Comparison of ENCODE assay signal across 20 cellular contexts in genomic region chr1:172537366-172537765, GRCh38. TPM values are rescaled to one million over a fixed set of nuclear protein-coding genes. Genes with fewer than 3 reads are reported as not detected.
A peak's percentile ranks its signal among the peaks of the same experiment; 100 is the strongest.
DNase-seq lines count a peak whose midpoint lies in the region; ATAC-seq, FAIRE-seq and TF ChIP-seq lines count a peak whose summit lies in the region.
"Had no signal": no experiment of that assay in that cellular context is flagged by ENCODE, and none has a peak within 500 bp of the region (broad histone marks: within the 10 kb centered on the region; RNA-seq: fewer than 3 reads in every experiment).

No MANE protein-coding gene starts in this region.

- BruUV-seq in IMR-90 (replicated peaks; lab: Mats Ljungman, UMichigan) (no TSS peak), GM12878 (replicated peaks; lab: Mats Ljungman, UMichigan) (no TSS peak)

- no peak overlapping the region for H3K9ac ChIP-seq in IMR-90 (ENCODE audit: low read depth, low read length)
- no peak overlapping the region for H3K9ac ChIP-seq in GM12878 (ENCODE audit: control insufficient read depth, insufficient read depth, low read length)

- H3K9me2 ChIP-seq in hepatocyte (replicated peaks; ENCODE audit: insufficient read depth), result no peaks in the 10 kb centered on the region

- H4K20me1 ChIP-seq in IMR-90 (ENCODE audit: insufficient read depth, low read length), result peaks cover 39% of the 10 kb centered on the region; the same call in 1 of the 2 replicates
- no peaks in the 10 kb centered on the region for H4K20me1 ChIP-seq in GM12878 (ENCODE audit: control insufficient read depth, insufficient read depth)
- peaks cover 81% of the 10 kb centered on the region for H4K20me1 ChIP-seq in hepatocyte (ENCODE audit: insufficient read depth, poor library complexity, severe bottlenecking)

- H3K4me2 ChIP-seq in IMR-90 (ENCODE audit: low read depth, low read length) (no peak overlapping the region), GM12878 (ENCODE audit: control insufficient read depth, insufficient read depth) (no peak overlapping the region; the same call in 1 of the 2 replicates), hepatocyte (peak overlapping the region; percentile 77)
- H3K4me2 ChIP-seq: A549 had no signal

- dilution Hi-C loops in IMR-90 (cut with HindIII; ENCODE audit: low sequenced_read_pairs, unreplicated experiment), result no loop called here

- no peak overlapping the region for H3K4ac ChIP-seq in IMR-90 (ENCODE audit: low read depth, low read length)

- H3K4me1 ChIP-seq in IMR-90 (ENCODE audit: control insufficient read depth, insufficient read depth, low read length), result peaks cover 2% of the 10 kb centered on the region; the same call in 1 of the 2 replicates
- no peaks in the 10 kb centered on the region for H3K4me1 ChIP-seq in GM12878 (ENCODE audit: control insufficient read depth, insufficient read depth, low read length)
- H3K4me1 ChIP-seq in hepatocyte (ENCODE audit: insufficient read depth), result peaks cover 10% of the 10 kb centered on the region

- H3K14ac ChIP-seq in IMR-90 (replicated peaks; ENCODE audit: low read depth, low read length), result no peak overlapping the region

- no peak overlapping the region for H4K5ac ChIP-seq in IMR-90 (ENCODE audit: low read depth, low read length)

- DNase-seq in D721Med (ENCODE audit: insufficient read length, low spot score), result no peak
- peak; percentile 29 for DNase-seq in IMR-90
- no peak for DNase-seq in GM12878 (ENCODE audit: low read depth, low spot score)
- no peak for DNase-seq in hepatocyte (ENCODE audit: low spot score)
- DNase-seq in GOT3 (lab: John Stamatoyannopoulos, UW), result no peak
- no peak for DNase-seq in HT-29 (ENCODE audit: low spot score)
- DNase-seq in pons (ENCODE audit: low spot score), result no peak
- no peak for DNase-seq in activated naive CD4-positive, alpha-beta T cell (lab: John Stamatoyannopoulos, UW)
- DNase-seq: activated CD4-positive, CD25-positive, alpha-beta regulatory T cell treated with anti-CD3 and anti-CD28 coated beads, Interleukin-2, amount 50 U/mL, for 72 hours; activated T-cell treated with anti-CD3 and anti-CD28 coated beads, Interleukin-2, amount 50 U/mL, for 72 hours; dermis blood vessel endothelial cell; left cardiac atrium; naive thymus-derived CD8-positive, alpha-beta T cell; NCI-H1694; NCI-H526 treated with DMSO at 0.1 percent for 48 hours; pancreas had no signal

- peaks cover 74% of the 10 kb centered on the region for H3K79me2 ChIP-seq in GM12878 (ENCODE audit: control insufficient read depth, insufficient read depth, low read length)
- peaks cover 89% of the 10 kb centered on the region for H3K79me2 ChIP-seq in hepatocyte

- RAD21 ChIA-PET in GM12878 (lab: Charles Lee; ENCODE audit: unreplicated experiment), result no interaction called here

- no peak overlapping the region for H2BK20ac ChIP-seq in IMR-90 (ENCODE audit: low read depth, low read length)

- TF ChIP-seq CTCF in D721Med (IDR thresholded peaks at IDR 0.05; ENCODE audit: insufficient read depth, missing control alignments) (no peak), IMR-90 (conservative IDR thresholded peaks at IDR 0.05; ENCODE audit: low read depth, low read length) (no peak), GM12878 (IDR thresholded peaks at IDR 0.05 in 2 of 3, conservative IDR thresholded peaks at IDR 0.05 in 1 of 3; ENCODE audit: control insufficient read depth in 2 of 3, extremely low read depth in 1 of 3, insufficient read depth in 1 of 3, low read depth in 3 of 3, low read length in 3 of 3) (no peak), hepatocyte (IDR thresholded peaks at IDR 0.05; ENCODE audit: poor library complexity) (no peak)

- H4K8ac ChIP-seq in IMR-90 (ENCODE audit: low read depth in 2 of 2, low read length in 2 of 2), result no peak overlapping the region

- peaks cover 7% of the 10 kb centered on the region; the same call in 1 of the 2 replicates for H3K9me1 ChIP-seq in IMR-90 (ENCODE audit: insufficient read depth, low read length)

- H2BK15ac ChIP-seq in IMR-90 (ENCODE audit: low read depth, low read length), result no peak overlapping the region

- FAIRE-seq in D721Med (lab: Jason Lieb, UNC) (peak; percentile 44), GM12878 (lab: Jason Lieb, UNC) (no peak)
- FAIRE-seq: A549, pancreas had no signal

- H2AFZ ChIP-seq in IMR-90 (replicated peaks; ENCODE audit: low read length, poor library complexity) (no peak overlapping the region), GM12878 (ENCODE audit: control insufficient read depth, low read depth, low read length) (no peak overlapping the region), hepatocyte (no peak overlapping the region)

- H3K9me3 ChIP-seq in IMR-90 (ENCODE audit: control insufficient read depth, insufficient read depth, low read length), result no peaks in the 10 kb centered on the region
- H3K9me3 ChIP-seq in GM12878 (replicated peaks; ENCODE audit: control insufficient read depth, insufficient read depth, low read length), result no peaks in the 10 kb centered on the region
- no peaks in the 10 kb centered on the region for H3K9me3 ChIP-seq in hepatocyte (ENCODE audit: low read depth)
- H3K9me3 ChIP-seq: A549, gastroesophageal sphincter, pancreas, suprapubic skin had no signal

- H3K79me1 ChIP-seq in IMR-90 (ENCODE audit: low read depth in 1 of 2, low read length in 2 of 2), result peaks cover 9 to 55% of the 10 kb centered on the region in 2 experiments; a peak in 3 of 4 replicates

- no peak overlapping the region for H3K23ac ChIP-seq in IMR-90 (ENCODE audit: low read depth, low read length)

- CTCF ChIA-PET in IMR-90 (lab: Yijun Ruan, JAX) (interaction anchor here (1.4 kb wide), 1 partner anchor 182 kb away, joined by 4 read pairs; no protein-coding TSS in a partner anchor), GM12878 (lab: Yijun Ruan, JAX) (interaction anchor here (0.6 to 1.3 kb wide), 5 partner anchors 9 to 182 kb away, joined by 3 to 5 read pairs (median 3); no protein-coding TSS in a partner anchor)

- H3K27ac ChIP-seq in IMR-90 (ENCODE audit: insufficient read depth, low read length), result no peak overlapping the region
- no peak overlapping the region for H3K27ac ChIP-seq in GM12878 (ENCODE audit: control insufficient read depth, insufficient read depth)
- H3K27ac ChIP-seq in hepatocyte, result no peak overlapping the region
- H3K27ac ChIP-seq: A549, gastroesophageal sphincter, suprapubic skin had no signal

- no peak overlapping the region for H3K18ac ChIP-seq in IMR-90 (ENCODE audit: low read depth, low read length)

- H3K27me3 ChIP-seq in IMR-90 (ENCODE audit: control insufficient read depth, insufficient read depth, low read length) (no peaks in the 10 kb centered on the region), GM12878 (replicated peaks in 1 of 2; ENCODE audit: control insufficient read depth in 2 of 2, insufficient read depth in 2 of 2, low read length in 1 of 2) (no peaks in the 10 kb centered on the region), hepatocyte (no peaks in the 10 kb centered on the region)
- H3K27me3 ChIP-seq: gastroesophageal sphincter, pancreas, suprapubic skin had no signal

- no peak overlapping the region for H3K56ac ChIP-seq in IMR-90 (ENCODE audit: extremely low read depth, insufficient read depth, low read length)

- H4K91ac ChIP-seq in IMR-90 (ENCODE audit: insufficient read depth, low read depth, low read length), result no peak overlapping the region

- TF ChIP-seq EP300 in GM12878 (IDR thresholded peaks at IDR 0.05; ENCODE audit: borderline replicate concordance in 1 of 2, control insufficient read depth in 1 of 2, low read depth in 2 of 2, low read length in 2 of 2), result no peak

- intact Hi-C loops in IMR-90 (cut with micrococcal nuclease) (no loop called here), GM12878 (cut with micrococcal nuclease; ENCODE audit: unreplicated experiment) (no loop called here)

- no peak overlapping the region for H2AK5ac ChIP-seq in IMR-90 (ENCODE audit: low read depth, low read length)

- TF ChIP-seq POLR2A in IMR-90 (IDR thresholded peaks at IDR 0.05; ENCODE audit: low read depth, low read length) (no peak), GM12878 (IDR thresholded peaks at IDR 0.05; ENCODE audit: low read depth, low read length) (no peak)

- H3K4me3 ChIP-seq in IMR-90 (ENCODE audit: insufficient read depth, low read depth, low read length) (no peak overlapping the region), GM12878 (0 out of 2 replicates have a peak overlapping the region, but pooled peaks have one; percentile 52), hepatocyte (no peak overlapping the region)
- H3K4me3 ChIP-seq: A549, gastroesophageal sphincter, suprapubic skin had no signal

- H3K36me3 ChIP-seq in IMR-90 (ENCODE audit: control insufficient read depth, insufficient read depth, low read length) (no peaks in the 10 kb centered on the region), GM12878 (ENCODE audit: control insufficient read depth in 2 of 2, insufficient read depth in 2 of 2, low read length in 1 of 2) (no peaks in the 10 kb centered on the region; a peak in 1 of 4 replicates), hepatocyte (replicated peaks; ENCODE audit: insufficient read depth, low read depth) (no peaks in the 10 kb centered on the region)
- H3K36me3 ChIP-seq: gastroesophageal sphincter, pancreas, suprapubic skin had no signal

- SMC1A ChIA-PET in GM12878 (lab: Charles Lee; ENCODE audit: uncharacterized antibody, unreplicated experiment), result interaction anchor here (0.6 to 3.9 kb wide), 4 partner anchors 12 to 192 kb away, joined by 3 to 11 read pairs (median 4); no protein-coding TSS in a partner anchor

- H2AK9ac ChIP-seq in IMR-90 (replicated peaks; ENCODE audit: low read depth, low read length, poor library complexity), result no peak overlapping the region

- TF ChIP-seq RAD21 in IMR-90 (IDR thresholded peaks at IDR 0.05; ENCODE audit: low read length) (no peak), GM12878 (IDR thresholded peaks at IDR 0.05; ENCODE audit: insufficient read depth, low read depth, low read length) (no peak)

- H2BK5ac ChIP-seq in IMR-90 (ENCODE audit: low read depth, low read length, poor library complexity, severe bottlenecking), result no peak overlapping the region

- no peak overlapping the region for H2BK120ac ChIP-seq in IMR-90 (ENCODE audit: low read depth, low read length)

- in situ Hi-C loops in IMR-90 (cut with MboI; ENCODE audit: low sequenced_read_pairs) (no loop called here), GM12878 (cut with MboI) (no loop called here)

- no CpG with 5 or more reads among the region's 2 CpGs for WGBS in IMR-90 (ENCODE audit: extremely low coverage in 2 of 2, insufficient read length in 1 of 2), 2 experiments
- WGBS in GM12878 (ENCODE audit: insufficient coverage, insufficient replicate concordance, low lambda C conversion rate, missing lambda C conversion rate), result 62% methylated on average over 2 of the region's 2 CpGs
- WGBS in hepatocyte (ENCODE audit: low lambda C conversion rate, missing lambda C conversion rate), result 79% methylated on average over 2 of the region's 2 CpGs

- ATAC-seq in IMR-90 (ENCODE audit: low read depth) (no peak), GM12878 (no peak)
- ATAC-seq: A549; activated T-cell treated with anti-CD3 and anti-CD28 coated beads, Interleukin-2, amount 50 U/mL, for 72 hours; gastroesophageal sphincter; left cardiac atrium; naive thymus-derived CD8-positive, alpha-beta T cell; pancreas; sciatic nerve had no signal

- POLR2A ChIA-PET in IMR-90 (lab: Charles Lee; ENCODE audit: unreplicated experiment) (no interaction called here), GM12878 (lab: Charles Lee) (no interaction called here)

RNA-seq across cellular contexts. Expression of gene SUCO, which starts 4.4 kb away (rescaled TPM):
- total RNA-seq in IMR-90 (2012; rRNA removed), result 21.5 and 31.7 TPM in 2 replicates
- polyA plus RNA-seq in IMR-90 (2012; rRNA removed), result 9.3 and 11.4 TPM in 2 replicates
- polyA plus RNA-seq in IMR-90 (2012; cell fraction: cytosol; rRNA removed), result 1.7 and 2.7 TPM in 2 replicates
- 1.7 and 14.9 TPM in 2 replicates for polyA plus RNA-seq in IMR-90 (2012; cell fraction: nucleus; rRNA removed; ENCODE audit: low replicate concordance)
- 95.0 and 95.3 TPM in 2 replicates for total RNA-seq in GM12878 (2013; cell fraction: nucleolus; rRNA removed)
- 7.6 and 10.7 TPM in 2 replicates for total RNA-seq in GM12878 (2014; rRNA removed)
- total RNA-seq in GM12878 (2014; rRNA removed; fragmentation: Illumina TruSeq; extraction: Trizol), result 13.5 TPM in 2 replicates
- 10.8 and 13.0 TPM in 2 replicates for total RNA-seq in GM12878 (2021)
- 5.3 TPM for polyA plus RNA-seq in GM12878 (2011; ENCODE audit: low read depth)
- polyA plus RNA-seq in GM12878 (2011; rRNA removed), result 15.3 and 28.1 TPM in 2 replicates
- 3.6 and 3.7 TPM in 2 replicates for polyA plus RNA-seq in GM12878 (2011; cell fraction: cytosol; rRNA removed)
- polyA plus RNA-seq in GM12878 (2011; cell fraction: nucleus; rRNA removed), result 21.5 and 24.0 TPM in 2 replicates
- 8.6 and 10.5 TPM in 2 replicates for polyA plus RNA-seq in GM12878 (2012)
- polyA plus RNA-seq in GM12878 (2014; fragmentation: Illumina TruSeq; extraction: Trizol), result 10.6 and 13.8 TPM in 2 replicates
- 1 to 10 TPM; 1.7 to 2.6 TPM for polyA plus RNA-seq in GM12878 (2014; fragmentation: Nextera tagmentation; extraction: Ambion mirVana)
- polyA plus RNA-seq in GM12878 (2014; rRNA removed), result 6.1 and 8.3 TPM in 2 replicates
- 1 to 10 TPM; 6.5 to 8.6 TPM for polyA plus RNA-seq in GM12878 (2016; fragmentation: Nextera tagmentation; extraction: Ambion mirVana)
- 22.3 and 24.7 TPM in 2 replicates for polyA minus RNA-seq in GM12878 (2011; rRNA and poly(A)+ RNA removed)
- 13.8 and 16.5 TPM in 2 replicates for polyA minus RNA-seq in GM12878 (2011; cell fraction: cytosol; rRNA and poly(A)+ RNA removed)
- 23.5 and 46.6 TPM in 2 replicates for polyA minus RNA-seq in GM12878 (2011; cell fraction: nucleus; rRNA and poly(A)+ RNA removed)
- total RNA-seq in hepatocyte, result 97.0 and 113 TPM in 2 replicates
- polyA plus RNA-seq in hepatocyte, result 39.1 and 43.3 TPM in 2 replicates
- total RNA-seq in HT-29 (2014; rRNA removed; shearing (Covaris generic)), result 13.9 and 14.2 TPM in 2 replicates
